Comparison of ENCODE assay signal across 9 cellular contexts in the genomic region with DNA sequence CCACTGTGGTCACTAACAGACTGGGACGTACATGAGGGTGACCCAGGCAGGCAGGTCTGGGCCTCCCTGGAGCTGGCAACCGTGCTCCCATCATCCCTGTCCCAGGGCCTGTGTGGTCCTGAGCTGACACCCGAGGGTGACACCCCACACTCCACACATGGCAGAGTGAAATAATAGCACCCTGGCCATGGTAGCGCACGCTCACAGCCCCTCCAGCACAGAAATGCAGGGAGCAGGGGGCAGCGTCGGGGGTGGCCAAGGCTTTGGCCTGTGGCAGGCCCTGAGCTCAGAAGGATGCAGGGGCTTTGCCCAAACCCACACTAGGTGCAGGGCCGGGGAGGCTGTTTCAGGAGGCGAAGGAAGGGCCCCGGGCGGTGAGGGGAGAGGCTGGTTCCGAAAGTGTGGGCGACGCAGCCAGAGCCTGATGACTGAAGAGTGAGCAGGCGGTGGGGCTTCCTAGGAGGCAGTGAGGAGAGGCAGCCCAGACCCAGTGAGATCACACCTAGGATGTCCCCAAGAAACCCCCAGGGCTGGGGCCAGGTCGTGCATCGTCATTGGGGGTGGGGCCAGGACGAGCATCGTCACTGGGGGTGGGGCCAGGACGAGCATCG. TPM values are rescaled to one million over a fixed set of nuclear protein-coding genes. Genes with fewer than 3 reads are reported as not detected.
DNase-seq lines count a peak whose midpoint lies in the region; ATAC-seq, FAIRE-seq and TF ChIP-seq lines count a peak whose summit lies in the region.
"Had no signal": no experiment of that assay in that cellular context is flagged by ENCODE, and none has a peak within 500 bp of the region (broad histone marks: within the 10 kb centered on the region; RNA-seq: fewer than 3 reads in every experiment).

No MANE protein-coding gene starts in this region.

- H3K27ac ChIP-seq in endothelial cell of umbilical vein (ENCODE audit: insufficient read depth, low read depth, low read length) (peak overlapping the region; percentile 70), neural cell (ENCODE audit: low read length) (peak overlapping the region; percentile 53), stomach (peak overlapping the region; percentile 12 to 81 (median 63))

- ATAC-seq in GM21619 (IDR thresholded peaks at IDR 0.05; ENCODE audit: unreplicated experiment): peak; percentile 40
- peak; percentile 78 for ATAC-seq in activated CD8-positive, alpha-beta memory T cell treated with anti-CD3 and anti-CD28 coated beads, Interleukin-2, amount 10 ng/mL, durations not matched to agents 7 days and 5 days
- ATAC-seq in HG02973 (IDR thresholded peaks at IDR 0.05; ENCODE audit: unreplicated experiment): no peak

- TF ChIP-seq RAD21 in neural cell (conservative IDR thresholded peaks at IDR 0.05): no peak

- H3K4me3 ChIP-seq in endothelial cell of umbilical vein (replicated peaks in 1 of 3; ENCODE audit: insufficient read depth in 1 of 3, low read depth in 1 of 3, low read length in 3 of 3): peak overlapping the region; percentile 22 to 39 (median 30)
- peak overlapping the region; percentile 53 for H3K4me3 ChIP-seq in neural cell (ENCODE audit: low read length)
- peak overlapping the region in 3 of 4 donors; percentile 9 to 15 (median 13) for H3K4me3 ChIP-seq in stomach

- peaks cover 13% of the 10 kb centered on the region for H3K27me3 Mint-ChIP-seq in activated CD8-positive, alpha-beta memory T cell treated with anti-CD3 and anti-CD28 coated beads, Interleukin-2, amount 10 ng/mL, durations not matched to agents 7 days and 5 days

- no peaks in the 10 kb centered on the region for H3F3A ChIP-seq in neural cell (ENCODE audit: insufficient read depth, low read length, poor library complexity, severe bottlenecking)

- H3K36me3 ChIP-seq in endothelial cell of umbilical vein (ENCODE audit: control insufficient read depth in 2 of 2, extremely low read depth in 1 of 2, insufficient read depth in 2 of 2, low read length in 2 of 2): no peaks in the 10 kb centered on the region
- no peaks in the 10 kb centered on the region for H3K36me3 ChIP-seq in neural cell (ENCODE audit: insufficient read depth, low read length)
- no peaks in the 10 kb centered on the region for H3K36me3 ChIP-seq in stomach

- H3K4me2 ChIP-seq in endothelial cell of umbilical vein (ENCODE audit: insufficient read depth, low read length) (peak overlapping the region; percentile 73), neural cell (ENCODE audit: low read length) (no peak overlapping the region)

- H3K9me2 ChIP-seq in neural cell (ENCODE audit: insufficient read depth, low read length): no peaks in the 10 kb centered on the region

- TF ChIP-seq EP300 in neural cell (conservative IDR thresholded peaks at IDR 0.05; ENCODE audit: poor library complexity, severe bottlenecking) (no peak), stomach (IDR thresholded peaks at IDR 0.05) (no peak)

- no peaks in the 10 kb centered on the region for H3K36me3 Mint-ChIP-seq in activated CD8-positive, alpha-beta memory T cell treated with anti-CD3 and anti-CD28 coated beads, Interleukin-2, amount 10 ng/mL, durations not matched to agents 7 days and 5 days

- H3K27ac Mint-ChIP-seq in activated CD8-positive, alpha-beta memory T cell treated with anti-CD3 and anti-CD28 coated beads, Interleukin-2, amount 10 ng/mL, durations not matched to agents 7 days and 5 days: peak overlapping the region; percentile 97

- TSS peak; percentile 28 for BruUV-seq in endothelial cell of umbilical vein (replicated peaks; lab: Mats Ljungman, UMichigan)

- H2AFZ ChIP-seq in endothelial cell of umbilical vein (ENCODE audit: low read depth, low read length) (peak overlapping the region; percentile 94), neural cell (ENCODE audit: low read depth, low read length) (no peak overlapping the region)

- DNase-seq in COLO668 (lab: John Stamatoyannopoulos, UW; ENCODE audit: unreplicated experiment) (peak; percentile 9), NCI-H226 (peak; percentile 20), endothelial cell of umbilical vein (ENCODE audit: low read depth, low spot score) (no peak), stomach (no peak)
- DNase-seq in activated CD8-positive, alpha-beta memory T cell treated with anti-CD3 and anti-CD28 coated beads, Interleukin-2, amount 10 ng/mL, durations not matched to agents 7 days and 5 days: peak; percentile 87

- no peaks in the 10 kb centered on the region for H3K9me1 ChIP-seq in endothelial cell of umbilical vein (replicated peaks; ENCODE audit: control insufficient read depth, extremely low read depth, insufficient read depth, low read length)

- FAIRE-seq in endothelial cell of umbilical vein (lab: Jason Lieb, UNC): no peak

- peaks cover 63% of the 10 kb centered on the region for H3K4me1 Mint-ChIP-seq in activated CD8-positive, alpha-beta memory T cell treated with anti-CD3 and anti-CD28 coated beads, Interleukin-2, amount 10 ng/mL, durations not matched to agents 7 days and 5 days

- H3K4me1 ChIP-seq in endothelial cell of umbilical vein (ENCODE audit: control insufficient read depth, extremely low read depth, insufficient read depth, low read length) (peaks cover 10% of the 10 kb centered on the region), stomach (peaks cover 0 to 16% (median 4%) of the 10 kb centered on the region in 4 donors)

- TF ChIP-seq CTCF in endothelial cell of umbilical vein (IDR thresholded peaks at IDR 0.05; ENCODE audit: extremely low read depth in 1 of 2, insufficient read depth in 1 of 2, low read depth in 1 of 2, low read length in 2 of 2) (no peak), neural cell (IDR thresholded peaks at IDR 0.05; ENCODE audit: poor library complexity, severe bottlenecking) (no peak), stomach (IDR thresholded peaks at IDR 0.05) (no peak)

- no peaks in the 10 kb centered on the region for H3K9me3 Mint-ChIP-seq in activated CD8-positive, alpha-beta memory T cell treated with anti-CD3 and anti-CD28 coated beads, Interleukin-2, amount 10 ng/mL, durations not matched to agents 7 days and 5 days (ENCODE audit: low read depth)

- H3K9ac ChIP-seq in endothelial cell of umbilical vein (replicated peaks; ENCODE audit: extremely low read depth, insufficient read depth, low read length): peak overlapping the region; percentile 59
- H3K9ac ChIP-seq in neural cell (ENCODE audit: low read length): peak overlapping the region; percentile 47

- intact Hi-C loops in endothelial cell of umbilical vein (cut with micrococcal nuclease): no loop called here
- intact Hi-C loops in stomach (cut with DNase I; ENCODE audit: low total_unique reads): no loop called here

- TF ChIP-seq POLR2A in endothelial cell of umbilical vein (IDR thresholded peaks at IDR 0.05; ENCODE audit: low read depth, low read length) (no peak), stomach (IDR thresholded peaks at IDR 0.05) (no peak)

- peak overlapping the region; percentile 81 for H3K4me3 Mint-ChIP-seq in activated CD8-positive, alpha-beta memory T cell treated with anti-CD3 and anti-CD28 coated beads, Interleukin-2, amount 10 ng/mL, durations not matched to agents 7 days and 5 days

- WGBS in stomach, 5 donors: 45 to 83% (median 67%) methylated on average over 13 to 20 of the region's 21 CpGs

- POLR2A ChIA-PET in endothelial cell of umbilical vein (lab: Charles Lee): no interaction called here

- CTCF ChIA-PET in activated CD8-positive, alpha-beta memory T cell treated with anti-CD3 and anti-CD28 coated beads, Interleukin-2, amount 10 ng/mL, durations not matched to agents 7 days and 5 days (lab: Charles Lee): interaction anchor here (0.6 to 2.1 kb wide), 8 partner anchors 10 to 84 kb away, joined by 3 to 10 read pairs (median 3); a partner anchor contains a TSS
- CTCF ChIA-PET in endothelial cell of umbilical vein (lab: Charles Lee): interaction anchor here (1.0 to 1.1 kb wide), 2 partner anchors 60 to 376 kb away, joined by 3 read pairs; no protein-coding TSS in a partner anchor

- no peaks in the 10 kb centered on the region for H4K20me1 ChIP-seq in endothelial cell of umbilical vein (replicated peaks; ENCODE audit: control insufficient read depth, extremely low read depth, insufficient read depth, low read length)
- H4K20me1 ChIP-seq in neural cell (ENCODE audit: insufficient read depth): no peaks in the 10 kb centered on the region

- H3K79me2 ChIP-seq in endothelial cell of umbilical vein (ENCODE audit: control insufficient read depth, insufficient read depth, low read length): no peaks in the 10 kb centered on the region
- no peaks in the 10 kb centered on the region for H3K79me2 ChIP-seq in neural cell (replicated peaks; ENCODE audit: insufficient read depth, low read length)

- dilution Hi-C loops in endothelial cell of umbilical vein (cut with MboI; ENCODE audit: extremely low pct_ligation_motif_present, low sequenced_read_pairs): no loop called here

- H3K27me3 ChIP-seq in endothelial cell of umbilical vein (ENCODE audit: control insufficient read depth in 2 of 2, insufficient read depth in 2 of 2, low read length in 2 of 2) (no peaks in the 10 kb centered on the region), neural cell (ENCODE audit: insufficient read depth, low read depth, low read length) (peaks cover 17% of the 10 kb centered on the region), stomach (peaks cover 0 to 55% (median 16%) of the 10 kb centered on the region in 3 donors)

- no peaks in the 10 kb centered on the region for H3K9me3 ChIP-seq in endothelial cell of umbilical vein (replicated peaks; ENCODE audit: control insufficient read depth, insufficient read depth, low read length)
- no peaks in the 10 kb centered on the region for H3K9me3 ChIP-seq in neural cell (ENCODE audit: low read length)
- H3K9me3 ChIP-seq in stomach: no peaks in the 10 kb centered on the region

RNA-seq across cellular contexts. Expression of a gene that starts 12.9 kb away (rescaled TPM):
- total RNA-seq in activated CD8-positive, alpha-beta memory T cell treated with anti-CD3 and anti-CD28 coated beads, Interleukin-2, amount 10 ng/mL, durations not matched to agents 7 days and 5 days: not detected
- total RNA-seq in endothelial cell of umbilical vein (not detected in 2 replicates), stomach (not detected)
- polyA plus RNA-seq in endothelial cell of umbilical vein (not detected in 2 replicates), neural cell (not detected in 2 replicates), stomach (not detected)
- polyA plus RNA-seq in endothelial cell of umbilical vein (2011; cell fraction: cytosol; rRNA removed): not detected in 2 replicates
- not detected in 2 replicates for polyA plus RNA-seq in endothelial cell of umbilical vein (2011; cell fraction: nucleus; rRNA removed)
- not detected in 2 replicates for polyA plus RNA-seq in endothelial cell of umbilical vein (2012)
- polyA minus RNA-seq in endothelial cell of umbilical vein (not detected in 2 replicates), neural cell (not detected in 2 replicates)
- polyA minus RNA-seq in endothelial cell of umbilical vein (2011; cell fraction: cytosol; rRNA and poly(A)+ RNA removed): not detected
- polyA minus RNA-seq in endothelial cell of umbilical vein (2011; cell fraction: nucleus; rRNA and poly(A)+ RNA removed): not detected in 2 replicates
- total RNA-seq: T-helper 2 cell treated with Interferon-gamma antibody and Interleukin-4, amounts not matched to agents 100 ng/mL and 5 ng/mL, for 36 hours had no signal

RNA-seq across cellular contexts. Expression of a gene that starts 29.3 kb away (rescaled TPM):
- not detected for total RNA-seq in activated CD8-positive, alpha-beta memory T cell treated with anti-CD3 and anti-CD28 coated beads, Interleukin-2, amount 10 ng/mL, durations not matched to agents 7 days and 5 days
- not detected in 2 replicates for total RNA-seq in endothelial cell of umbilical vein
- not detected in 2 replicates for polyA plus RNA-seq in endothelial cell of umbilical vein
- polyA plus RNA-seq in endothelial cell of umbilical vein (2011; cell fraction: cytosol; rRNA removed): not detected in 2 replicates
- polyA plus RNA-seq in endothelial cell of umbilical vein (2011; cell fraction: nucleus; rRNA removed): not detected in 2 replicates
- not detected in 2 replicates for polyA plus RNA-seq in endothelial cell of umbilical vein (2012)
- not detected in 2 replicates for polyA minus RNA-seq in endothelial cell of umbilical vein
- polyA minus RNA-seq in endothelial cell of umbilical vein (2011; cell fraction: cytosol; rRNA and poly(A)+ RNA removed): not detected
- polyA minus RNA-seq in endothelial cell of umbilical vein (2011; cell fraction: nucleus; rRNA and poly(A)+ RNA removed): not detected in 2 replicates
- polyA plus RNA-seq in neural cell: not detected in 2 replicates
- not detected in 2 replicates for polyA minus RNA-seq in neural cell
- not detected for total RNA-seq in stomach
- not detected for polyA plus RNA-seq in stomach
- total RNA-seq: T-helper 2 cell treated with Interferon-gamma antibody and Interleukin-4, amounts not matched to agents 100 ng/mL and 5 ng/mL, for 36 hours had no signal

RNA-seq across cellular contexts. Expression of a gene that starts 44.7 kb away (rescaled TPM):
- total RNA-seq in activated CD8-positive, alpha-beta memory T cell treated with anti-CD3 and anti-CD28 coated beads, Interleukin-2, amount 10 ng/mL, durations not matched to agents 7 days and 5 days: 1 to 10 TPM; 1.6 to 1.7 TPM
- 3.4 and 4.1 TPM in 2 replicates for total RNA-seq in endothelial cell of umbilical vein
- 2.2 and 2.7 TPM in 2 replicates for polyA plus RNA-seq in endothelial cell of umbilical vein
- 2.2 and 2.6 TPM in 2 replicates for polyA plus RNA-seq in endothelial cell of umbilical vein (2011; cell fraction: cytosol; rRNA removed)
- polyA plus RNA-seq in endothelial cell of umbilical vein (2011; cell fraction: nucleus; rRNA removed): 1.7 TPM in 2 replicates
- polyA plus RNA-seq in endothelial cell of umbilical vein (2012): 3.2 and 8.7 TPM in 2 replicates
- 0.47 and 0.73 TPM in 2 replicates for polyA minus RNA-seq in endothelial cell of umbilical vein
- polyA minus RNA-seq in endothelial cell of umbilical vein (2011; cell fraction: cytosol; rRNA and poly(A)+ RNA removed): 14.8 TPM
- 0.58 and 0.77 TPM in 2 replicates for polyA minus RNA-seq in endothelial cell of umbilical vein (2011; cell fraction: nucleus; rRNA and poly(A)+ RNA removed)
- 1.4 and 2.1 TPM in 2 replicates for polyA plus RNA-seq in neural cell
- 0.93 TPM in 1 of 2 replicates, not detected in the other for polyA minus RNA-seq in neural cell
- 1 to 10 TPM in 3 of 5 donors, under 1 TPM in 1, not detected in 1; 0.45 to 7.5 (median 3.4) TPM for total RNA-seq in stomach
- 10 to 100 TPM in 1 of 3 donors, 1 to 10 TPM in 1, under 1 TPM in 1; 0.93 to 20.4 (median 3.4) TPM for polyA plus RNA-seq in stomach

Comparison
In these comparisons a context has a peak if more than half of its experiments do, and no peak if none do; other contexts are left out.
1. DNase-seq: peak in COLO668 (single experiment), NCI-H226 (single experiment) and activated CD8-positive, alpha-beta memory T cell treated with anti-CD3 and anti-CD28 coated beads, Interleukin-2, amount 10 ng/mL, durations not matched to agents 7 days and 5 days (single experiment); none in endothelial cell of umbilical vein (single experiment) and stomach (single experiment).
2. Peak in every context shown above with its lines, with median percentiles within 50 percentile points of each other: H3K27ac ChIP-seq and H3K4me3 ChIP-seq.